Comparison of ENCODE assay signal across 10 cellular contexts in the genomic region with DNA sequence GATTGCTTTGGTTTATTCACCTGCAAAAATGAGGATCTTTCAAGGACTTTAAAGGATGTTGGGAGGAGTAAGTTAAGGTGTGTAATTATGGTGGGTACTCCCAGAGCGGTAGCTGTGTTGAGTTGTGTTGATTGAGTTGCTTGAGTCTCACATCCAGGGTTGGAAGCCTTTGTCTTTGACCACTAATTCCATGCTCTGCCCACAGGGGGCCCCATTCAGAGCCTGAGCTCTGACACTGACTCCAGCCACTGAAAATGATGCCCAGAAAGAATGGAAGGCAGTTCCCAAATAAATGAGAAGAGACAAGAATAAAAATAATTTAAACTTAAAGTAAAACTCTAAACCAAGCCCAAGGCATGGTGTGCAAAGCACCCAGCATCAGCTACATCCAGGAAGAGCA.
A peak's percentile ranks its signal among the peaks of the same experiment; 100 is the strongest.
DNase-seq lines count a peak whose midpoint lies in the region; ATAC-seq and TF ChIP-seq lines count a peak whose summit lies in the region.
"Had no signal": no experiment of that assay in that cellular context is flagged by ENCODE, and none has a peak within 500 bp of the region (broad histone marks: within the 10 kb centered on the region; RNA-seq: fewer than 3 reads in every experiment).

No MANE protein-coding gene starts in this region.

- TF ChIP-seq CTCF in AG09319 (IDR thresholded peaks at IDR 0.05; ENCODE audit: low read depth, low read length): peak; percentile 37
- TF ChIP-seq CTCF in GM12873 (IDR thresholded peaks at IDR 0.05; ENCODE audit: insufficient read depth, low read depth, low read length, missing control alignments): peak; percentile 64

- ATAC-seq in GM21360 (IDR thresholded peaks at IDR 0.05; ENCODE audit: unreplicated experiment): no peak
- no peak for ATAC-seq in GM19467 (IDR thresholded peaks at IDR 0.05; ENCODE audit: unreplicated experiment)
- no peak for ATAC-seq in HG03135 (IDR thresholded peaks at IDR 0.05; ENCODE audit: unreplicated experiment)

- H3K36me3 ChIP-seq in SJSA1: no peaks in the 10 kb centered on the region

- H3K27ac ChIP-seq in SJSA1: no peak overlapping the region

- no peaks in the 10 kb centered on the region for H3K9me3 ChIP-seq in SJSA1 (replicated peaks)

- DNase-seq in AG09319 (ENCODE audit: extremely low read depth, low read depth) (no peak), SJSA1 (ENCODE audit: low read depth in 1 of 2, low spot score in 2 of 2) (peak; percentile 49 to 80), iris pigment epithelial cell (ENCODE audit: low read depth) (peak; percentile 16), NCI-H524 treated with DMSO at 0.1 percent for 48 hours (lab: John Stamatoyannopoulos, UW) (no peak)
- DNase-seq: activated effector memory CD4-positive, alpha-beta T cell treated with anti-CD3 and anti-CD28 coated beads, Interleukin-2, amount 50 U/mL, for 16 hours; SW 1271 had no signal

- H3K27me3 ChIP-seq in SJSA1 (replicated peaks): no peaks in the 10 kb centered on the region

- H3K4me1 ChIP-seq in SJSA1 (replicated peaks): 0 out of 2 replicates have a peak, but pooled peaks cover 4% of the 10 kb centered on the region

- no peak overlapping the region for H3K4me3 ChIP-seq in SJSA1

Comparison
In these comparisons a context has a peak if more than half of its experiments do, and no peak if none do; other contexts are left out.
1. DNase-seq: peak in SJSA1 (2 of 2) and iris pigment epithelial cell (single experiment); none in AG09319 (single experiment) and NCI-H524 treated with DMSO at 0.1 percent for 48 hours (single experiment).